Comparison of ENCODE assay signal across 7 cellular contexts in genomic region chr12:25287610-25288009, GRCh38.
"Had no signal": no experiment of that assay in that cellular context is flagged by ENCODE, and none has a peak within 500 bp of the region (broad histone marks: within the 10 kb centered on the region; RNA-seq: fewer than 3 reads in every experiment).

No MANE protein-coding gene starts in this region.

- H3K27me3 Mint-ChIP-seq: IgD-negative memory B cell had no signal

- H3K27ac Mint-ChIP-seq: IgD-negative memory B cell had no signal

- DNase-seq: IMR-90, KBM-7, KG1 had no signal

- H3K27ac ChIP-seq: HL-60 had no signal

- H3K4me3 Mint-ChIP-seq: IgD-negative memory B cell had no signal

- ATAC-seq: HepG2, K562 had no signal
